8 cellular contexts compared by ENCODE assay signal in genomic region chr4:165207431-165208321, GRCh38.
DNase-seq lines count a peak whose midpoint lies in the region; ATAC-seq, FAIRE-seq and TF ChIP-seq lines count a peak whose summit lies in the region.

Gene KLHL2, plus strand, starts transcription at chr4:165207561. Its CDS starts 316 bp downstream, at chr4:165207877.

- no peak for TF ChIP-seq CTCF in foreskin fibroblast (IDR thresholded peaks at IDR 0.05; ENCODE audit: low read depth, low read length)

- peak within 1 kb of the TSS; percentile 95 for H2AFZ ChIP-seq in neuron (ENCODE audit: low read depth, low read length)

- H3K27me3 ChIP-seq in neuron (ENCODE audit: insufficient read depth, low read length) = no peaks in the 10 kb centered on the region

- peak within 1 kb of the TSS; percentile 82 for H3K27ac ChIP-seq in substantia nigra (ENCODE audit: low read depth, low read length, poor library complexity, severe bottlenecking)

- peak; percentile 66 for FAIRE-seq in HTR-8/SVneo (lab: Jason Lieb, UNC)

- peak; percentile 55 for TF ChIP-seq POLR2A in Raji (IDR thresholded peaks at IDR 0.05; ENCODE audit: insufficient read depth, low read depth, low read length)

- peaks cover 26% of the 10 kb centered on the region for H3K4me1 ChIP-seq in neuron (ENCODE audit: insufficient read depth, low read length)

- ATAC-seq in GM21360 (IDR thresholded peaks at IDR 0.05; ENCODE audit: unreplicated experiment) = peak; percentile 86

- DNase-seq in DMS 273 treated with DMSO at 0.1 percent for 48 hours (lab: John Stamatoyannopoulos, UW) (peak; percentile 5), HTR-8/SVneo (ENCODE audit: insufficient read length, low spot score) (peak; percentile 68), activated gamma-delta T cell (lab: John Stamatoyannopoulos, UW) (peak; percentile 48), foreskin fibroblast (peak; percentile 80 to 94), substantia nigra (lab: John Stamatoyannopoulos, UW) (peak; percentile 8 to 87 (median 67))

- H3K36me3 ChIP-seq in neuron (ENCODE audit: insufficient read depth, low read length) = no peaks in the 10 kb centered on the region

- H3K4me3 ChIP-seq in foreskin fibroblast (ENCODE audit: low read depth in 1 of 2, low read length in 2 of 2) (peak within 1 kb of the TSS; percentile 85 to 88), neuron (ENCODE audit: low read length) (peak within 1 kb of the TSS; percentile 89)

- no peaks in the 10 kb centered on the region for H3K9me3 ChIP-seq in neuron (ENCODE audit: low read length)

Comparison
In these comparisons a context has a peak if more than half of its experiments do, and no peak if none do; other contexts are left out.
1. Peak in every context shown above with its lines: DNase-seq, ATAC-seq, H3K4me3 ChIP-seq and H3K27ac ChIP-seq.
2. DNase-seq: peak in every context shown above with its lines; median percentile 87 in foreskin fibroblast; 68 in HTR-8/SVneo; 67 in substantia nigra; 48 in activated gamma-delta T cell; 5 in DMS 273 treated with DMSO at 0.1 percent for 48 hours.